ENCODE assay signal across 10 cellular contexts in the genomic region with DNA sequence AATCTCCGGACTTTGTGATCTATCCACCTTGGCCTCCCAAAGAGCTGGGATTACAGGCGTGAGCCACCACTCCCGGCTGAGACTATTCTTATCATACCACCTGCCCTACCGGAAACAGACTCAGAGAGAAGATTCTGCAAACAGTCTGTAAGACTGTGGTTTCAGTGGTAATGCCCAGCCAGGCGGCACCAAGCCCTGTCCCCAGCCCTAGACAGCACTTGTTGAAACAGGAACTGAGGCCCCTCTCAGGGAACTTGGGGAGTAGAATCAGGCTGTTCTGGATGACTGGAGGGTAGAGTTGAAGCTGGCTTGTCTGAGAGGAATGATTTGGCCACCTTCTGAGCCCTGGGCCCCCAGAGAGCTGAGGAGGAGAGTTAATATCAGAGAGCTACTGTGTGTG. TPM values are rescaled to one million over a fixed set of nuclear protein-coding genes. Genes with fewer than 3 reads are reported as not detected.
DNase-seq lines count a peak whose midpoint lies in the region; ATAC-seq and TF ChIP-seq lines count a peak whose summit lies in the region.
"Had no signal": no experiment of that assay in that cellular context is flagged by ENCODE, and none has a peak within 500 bp of the region (broad histone marks: within the 10 kb centered on the region; RNA-seq: fewer than 3 reads in every experiment).

No MANE protein-coding gene starts in this region.

- peaks cover 18% of the 10 kb centered on the region for H3K4me1 Mint-ChIP-seq in activated T-cell treated with anti-CD3 and anti-CD28 coated beads, Interleukin-2, amount 50 U/mL, for 72 hours (ENCODE audit: low read depth)
- peaks cover 57% of the 10 kb centered on the region for H3K4me1 Mint-ChIP-seq in T-helper 1 cell treated with Interleukin-12 subunit alpha and Interleukin-12 subunit beta and Interleukin-4 antibody, amounts not matched to agents 30 μg/mL and 1 μg/mL, for 36 hours (ENCODE audit: low read depth)

- peak overlapping the region; percentile 41 to 61 for H3K4me3 Mint-ChIP-seq in activated T-cell treated with anti-CD3 and anti-CD28 coated beads, Interleukin-2, amount 50 U/mL, for 72 hours
- H3K4me3 Mint-ChIP-seq in T-helper 1 cell treated with Interleukin-12 subunit alpha and Interleukin-12 subunit beta and Interleukin-4 antibody, amounts not matched to agents 30 μg/mL and 1 μg/mL, for 36 hours, result peak overlapping the region; percentile 64

- intact Hi-C loops in transverse colon (cut with DNase I; ENCODE audit: low total_unique reads), result no loop called here
- intact Hi-C loops in ovary (cut with DNase I), result no loop called here

- H3K27ac ChIP-seq in transverse colon, result no peak overlapping the region
- H3K27ac ChIP-seq in ovary, result no peak overlapping the region
- H3K27ac ChIP-seq: skin epidermis had no signal

- no peak for TF ChIP-seq EP300 in transverse colon (IDR thresholded peaks at IDR 0.05; ENCODE audit: low read depth)
- TF ChIP-seq EP300 in ovary (IDR thresholded peaks at IDR 0.05), result no peak

- TF ChIP-seq CTCF in transverse colon (IDR thresholded peaks at IDR 0.05) (no peak), ovary (IDR thresholded peaks at IDR 0.05) (no peak)

- DNase-seq in activated T-cell treated with anti-CD3 and anti-CD28 coated beads, Interleukin-2, amount 50 U/mL, for 72 hours, result peak; percentile 12 to 30
- no peak for DNase-seq in activated T-cell treated with anti-CD3 and anti-CD28 coated beads, Interleukin-2, amount 50 U/mL, for 48 hours
- DNase-seq in transverse colon (peak; percentile 37), ovary (no peak), ureter (ENCODE audit: low spot score) (no peak), DMS53 treated with DMSO at 0.1 percent for 48 hours (lab: John Stamatoyannopoulos, UW; ENCODE audit: unreplicated experiment) (no peak)

- in situ Hi-C loops in transverse colon (cut with MboI; ENCODE audit: low pct_ligation_motif_present in 1 of 4, low pct_unique_long_range_greater_than_20kb in 1 of 4, low sequenced_read_pairs in 3 of 4), result no loop called here

- H3K27me3 ChIP-seq in transverse colon (peaks cover 24% of the 10 kb centered on the region), ovary (no peaks in the 10 kb centered on the region)

- WGBS in transverse colon (ENCODE audit: low coverage in 1 of 2), 2 donors, result 76 to 100% methylated on average over 1 to 5 of the region's 5 CpGs
- whole genome bisulfite sequencing in ovary, 3 donors, result 83 to 90% (median 87%) methylated on average over 5 of the region's 5 CpGs

- peak overlapping the region; percentile 22 for H3K27ac Mint-ChIP-seq in activated T-cell treated with anti-CD3 and anti-CD28 coated beads, Interleukin-2, amount 50 U/mL, for 72 hours
- peak overlapping the region; percentile 76 for H3K27ac Mint-ChIP-seq in T-helper 1 cell treated with Interleukin-12 subunit alpha and Interleukin-12 subunit beta and Interleukin-4 antibody, amounts not matched to agents 30 μg/mL and 1 μg/mL, for 36 hours

- H3K9me3 Mint-ChIP-seq in activated T-cell treated with anti-CD3 and anti-CD28 coated beads, Interleukin-2, amount 50 U/mL, for 72 hours, result no peaks in the 10 kb centered on the region
- no peaks in the 10 kb centered on the region for H3K9me3 Mint-ChIP-seq in T-helper 1 cell treated with Interleukin-12 subunit alpha and Interleukin-12 subunit beta and Interleukin-4 antibody, amounts not matched to agents 30 μg/mL and 1 μg/mL, for 36 hours

- TF ChIP-seq POLR2A in transverse colon (IDR thresholded peaks at IDR 0.05) (no peak), ovary (IDR thresholded peaks at IDR 0.05) (no peak)

- H3K27me3 Mint-ChIP-seq in activated T-cell treated with anti-CD3 and anti-CD28 coated beads, Interleukin-2, amount 50 U/mL, for 72 hours (ENCODE audit: low read depth), result peaks cover 45% of the 10 kb centered on the region
- H3K27me3 Mint-ChIP-seq in T-helper 1 cell treated with Interleukin-12 subunit alpha and Interleukin-12 subunit beta and Interleukin-4 antibody, amounts not matched to agents 30 μg/mL and 1 μg/mL, for 36 hours (ENCODE audit: low read depth), result peaks cover 30% of the 10 kb centered on the region

- peak; percentile 69 to 75 for ATAC-seq in activated T-cell treated with anti-CD3 and anti-CD28 coated beads, Interleukin-2, amount 50 U/mL, for 72 hours (replicated peaks in 1 of 2)
- ATAC-seq in HG03135 (IDR thresholded peaks at IDR 0.05; ENCODE audit: unreplicated experiment), result peak; percentile 93

- no peaks in the 10 kb centered on the region for H3K36me3 Mint-ChIP-seq in activated T-cell treated with anti-CD3 and anti-CD28 coated beads, Interleukin-2, amount 50 U/mL, for 72 hours (ENCODE audit: insufficient read depth in 2 of 2)
- H3K36me3 Mint-ChIP-seq in T-helper 1 cell treated with Interleukin-12 subunit alpha and Interleukin-12 subunit beta and Interleukin-4 antibody, amounts not matched to agents 30 μg/mL and 1 μg/mL, for 36 hours (ENCODE audit: low read depth), result peaks cover 8% of the 10 kb centered on the region

- H3K4me1 ChIP-seq in transverse colon (peaks cover 0 to 8% (median 5%) of the 10 kb centered on the region in 4 donors), ovary (ENCODE audit: insufficient read depth) (no peaks in the 10 kb centered on the region)

- no peak overlapping the region for H3K4me3 ChIP-seq in transverse colon
- H3K4me3 ChIP-seq in ovary, result no peak overlapping the region
- H3K4me3 ChIP-seq: skin epidermis had no signal

- no peaks in the 10 kb centered on the region for H3K9me3 ChIP-seq in transverse colon
- no peaks in the 10 kb centered on the region for H3K9me3 ChIP-seq in ovary

- H3K36me3 ChIP-seq in transverse colon (no peaks in the 10 kb centered on the region), ovary (no peaks in the 10 kb centered on the region)

RNA-seq across cellular contexts. Expression of gene INSC, which starts 1.3 kb away (rescaled TPM):
- total RNA-seq in activated T-cell treated with anti-CD3 and anti-CD28 coated beads, Interleukin-2, amount 50 U/mL, for 72 hours, result 1 to 10 TPM in 1 of 2 donors, under 1 TPM in 1; 0.96 to 3.1 TPM
- total RNA-seq in transverse colon, result 1 to 10 TPM in 3 of 4 donors, under 1 TPM in 1; 0.60 to 1.9 (median 1.3) TPM
- under 1 TPM in 4 of 7 donors, not detected in 3; 0.13 to 0.38 (median 0.21) TPM for total RNA-seq in ovary
- polyA plus RNA-seq in ovary, result under 1 TPM; 0.10 to 0.32 TPM
- 1.7 TPM for total RNA-seq in ureter
- total RNA-seq: endothelial cell of umbilical vein had no signal
- polyA plus RNA-seq: endothelial cell of umbilical vein had no signal

RNA-seq across cellular contexts. Expression of gene CALCB, which starts 40.0 kb away (rescaled TPM):
- total RNA-seq in activated T-cell treated with anti-CD3 and anti-CD28 coated beads, Interleukin-2, amount 50 U/mL, for 72 hours, result 10 to 100 TPM; 11.2 to 11.9 TPM
- total RNA-seq in transverse colon, result under 1 TPM in 3 of 4 donors, not detected in 1; 0.60 to 0.75 (median 0.64) TPM
- under 1 TPM in 2 of 7 donors, not detected in 5; 0.08 to 0.23 TPM for total RNA-seq in ovary
- polyA plus RNA-seq in ovary, result under 1 TPM in 1 of 2 donors, not detected in 1; 0.02 TPM
- total RNA-seq in ureter, result 0.18 TPM
- total RNA-seq: endothelial cell of umbilical vein had no signal
- polyA plus RNA-seq: endothelial cell of umbilical vein had no signal

Comparison
In these comparisons a context has a peak if more than half of its experiments do, and no peak if none do; other contexts are left out.
1. DNase-seq: peak in activated T-cell treated with anti-CD3 and anti-CD28 coated beads, Interleukin-2, amount 50 U/mL, for 72 hours (2 of 2) and transverse colon (single experiment); none in activated T-cell treated with anti-CD3 and anti-CD28 coated beads, Interleukin-2, amount 50 U/mL, for 48 hours (0 of 2), ovary (0 of 5), ureter (single experiment) and DMS53 treated with DMSO at 0.1 percent for 48 hours (single experiment).
2. RNA of gene CALCB, which starts 40.0 kb away (total RNA-seq): 11.2 to 11.9 TPM in activated T-cell treated with anti-CD3 and anti-CD28 coated beads, Interleukin-2, amount 50 U/mL, for 72 hours; 0.60 to 0.75 TPM in transverse colon, 0.18 TPM in ureter (single experiment) and 0.08 to 0.23 TPM in ovary; every median in the first group is over 4 times any median in the second.